22 cellular contexts compared by ENCODE assay signal in the genomic region with DNA sequence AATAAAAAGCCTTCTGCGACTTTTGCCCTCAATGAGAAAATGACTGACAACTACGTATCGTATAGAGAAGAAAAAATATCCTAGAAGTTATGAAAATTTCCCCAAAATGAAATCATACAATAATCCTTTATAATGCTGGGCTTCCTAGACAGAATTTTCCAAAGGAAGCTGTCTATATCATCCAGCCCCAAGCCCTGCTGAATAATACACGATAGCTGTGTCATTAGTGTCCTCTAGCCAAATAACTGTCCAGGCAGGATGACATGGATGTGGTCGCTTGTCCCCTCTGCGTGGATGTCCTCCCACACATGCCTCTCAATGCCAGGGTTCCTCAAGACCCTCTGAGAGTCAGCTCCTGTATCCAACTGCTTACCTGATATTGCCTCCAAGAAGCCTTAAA.
"Had no signal": no experiment of that assay in that cellular context is flagged by ENCODE, and none has a peak within 500 bp of the region (broad histone marks: within the 10 kb centered on the region; RNA-seq: fewer than 3 reads in every experiment).

No MANE protein-coding gene starts in this region.

- DNase-seq: activated CD4-positive, alpha-beta memory T cell treated with anti-CD3 and anti-CD28 coated beads, Interleukin-2, amount 10 ng/mL, durations not matched to agents 7 days and 5 days; activated CD4-positive, alpha-beta T cell treated with anti-CD3 and anti-CD28 coated beads, Interleukin-2, amount 50 U/mL, for 1 hour; activated CD4-positive, CD25-positive, alpha-beta regulatory T cell; activated CD8-positive, alpha-beta memory T cell treated with anti-CD3 and anti-CD28 coated beads, Interleukin-2, amount 50 U/mL, for 4 hours; activated naive CD4-positive, alpha-beta T cell treated with anti-CD3 and anti-CD28 coated beads, Interleukin-2, amount 50 U/mL, for 16 hours; activated naive CD8-positive, alpha-beta T cell treated with anti-CD3 and anti-CD28 coated beads, Interleukin-2, amount 10 ng/mL, durations not matched to agents 7 days and 5 days; activated T-cell treated with anti-CD3 and anti-CD28 coated beads, Interleukin-2, amount 50 U/mL, for 72 hours; aorta; caudate nucleus; KBM-7; NCI-H1092; NCI-H1930; NCI-H2171 treated with DMSO at 0.1 percent for 48 hours; NCI-H226; NCI-H526 treated with DMSO at 0.1 percent for 48 hours; NCI-H82; SHP77; T-helper 2 cell; T1000 had no signal

- H3K27ac Mint-ChIP-seq: activated CD4-positive, alpha-beta memory T cell treated with anti-CD3 and anti-CD28 coated beads, Interleukin-2, amount 10 ng/mL, durations not matched to agents 7 days and 5 days; activated naive CD8-positive, alpha-beta T cell treated with anti-CD3 and anti-CD28 coated beads, Interleukin-2, amount 10 ng/mL, durations not matched to agents 7 days and 5 days; activated T-cell treated with anti-CD3 and anti-CD28 coated beads, Interleukin-2, amount 50 U/mL, for 72 hours had no signal

- H3K27me3 ChIP-seq: breast epithelium had no signal

- H3K36me3 ChIP-seq: breast epithelium, SJSA1 had no signal

- H3K27ac ChIP-seq: breast epithelium, SJSA1 had no signal

- ATAC-seq: activated T-cell treated with anti-CD3 and anti-CD28 coated beads, Interleukin-2, amount 50 U/mL, for 72 hours; SK-N-SH treated with all-trans-retinoic acid at 6 μM for 48 hours had no signal

- H3K4me3 ChIP-seq: breast epithelium, SJSA1 had no signal

- H3K4me3 Mint-ChIP-seq: activated CD4-positive, alpha-beta memory T cell treated with anti-CD3 and anti-CD28 coated beads, Interleukin-2, amount 10 ng/mL, durations not matched to agents 7 days and 5 days; activated naive CD8-positive, alpha-beta T cell treated with anti-CD3 and anti-CD28 coated beads, Interleukin-2, amount 10 ng/mL, durations not matched to agents 7 days and 5 days; activated T-cell treated with anti-CD3 and anti-CD28 coated beads, Interleukin-2, amount 50 U/mL, for 72 hours had no signal

- H3K9me3 ChIP-seq: breast epithelium, SJSA1 had no signal
